In the genomic region with DNA sequence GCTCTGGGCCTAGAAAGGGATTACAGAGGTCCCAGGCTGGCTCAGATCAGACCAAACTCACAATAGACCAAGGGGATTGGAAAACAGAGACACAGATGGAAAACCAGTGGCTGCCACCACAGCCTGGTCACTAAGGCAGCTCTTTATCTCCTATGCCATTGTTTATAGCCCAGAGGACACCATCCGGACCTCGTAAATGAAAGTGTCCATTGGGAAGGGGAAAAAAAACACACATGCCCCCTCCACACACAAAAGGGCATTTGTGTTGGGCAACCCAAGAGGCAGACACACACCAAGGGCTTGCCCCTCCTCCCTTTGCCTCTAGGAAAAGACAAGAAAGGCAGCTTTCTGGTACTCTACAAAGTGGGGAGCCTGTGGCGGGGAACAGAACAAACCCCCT, we compare ENCODE assay signal across 17 cellular contexts.
DNase-seq lines count a peak whose midpoint lies in the region; ATAC-seq lines count a peak whose summit lies in the region.
"Had no signal": no experiment of that assay in that cellular context is flagged by ENCODE, and none has a peak within 500 bp of the region (broad histone marks: within the 10 kb centered on the region; RNA-seq: fewer than 3 reads in every experiment).

No MANE protein-coding gene starts in this region.

- H3K56ac ChIP-seq in mesendoderm (ENCODE audit: low read length), result no peak overlapping the region

- H2BK5ac ChIP-seq in mesenchymal stem cell (ENCODE audit: low read depth, low read length, poor library complexity, severe bottlenecking) (no peak overlapping the region), mesendoderm (ENCODE audit: low read length) (no peak overlapping the region)

- no peak overlapping the region for H3K4me3 ChIP-seq in mesenchymal stem cell (ENCODE audit: insufficient read depth in 1 of 2, low read depth in 1 of 2, low read length in 2 of 2)
- H3K4me3 ChIP-seq in mesendoderm (ENCODE audit: low read length), result no peak overlapping the region
- H3K4me3 ChIP-seq in MG63, result no peak overlapping the region
- H3K4me3 ChIP-seq: A549, cardiac muscle cell, sigmoid colon had no signal

- H3K27ac ChIP-seq in mesenchymal stem cell (ENCODE audit: low read length, poor library complexity, severe bottlenecking), result no peak overlapping the region
- H3K27ac ChIP-seq in substantia nigra (ENCODE audit: low read depth, low read length, poor library complexity, severe bottlenecking), result peak overlapping the region; percentile 83
- no peak overlapping the region for H3K27ac ChIP-seq in mesendoderm (ENCODE audit: low read depth, low read length)
- H3K27ac ChIP-seq: A549, cardiac muscle cell, epithelial cell of prostate, sigmoid colon had no signal

- H3K9me3 Mint-ChIP-seq in activated CD8-positive, alpha-beta memory T cell treated with anti-CD3 and anti-CD28 coated beads, Interleukin-2, amount 10 ng/mL, durations not matched to agents 7 days and 5 days (ENCODE audit: low read depth), result no peaks in the 10 kb centered on the region

- H2BK120ac ChIP-seq in mesenchymal stem cell (ENCODE audit: low read depth, low read length) (no peak overlapping the region), mesendoderm (ENCODE audit: low read depth, low read length) (no peak overlapping the region)

- H2BK15ac ChIP-seq in mesenchymal stem cell (ENCODE audit: low read depth, poor library complexity, severe bottlenecking) (no peak overlapping the region), mesendoderm (replicated peaks; ENCODE audit: low read depth) (no peak overlapping the region)

- no peak overlapping the region for H4K91ac ChIP-seq in mesenchymal stem cell (ENCODE audit: low read length)

- H3K27me3 Mint-ChIP-seq in activated CD8-positive, alpha-beta memory T cell treated with anti-CD3 and anti-CD28 coated beads, Interleukin-2, amount 10 ng/mL, durations not matched to agents 7 days and 5 days, result no peaks in the 10 kb centered on the region
- H3K27me3 Mint-ChIP-seq: activated naive CD8-positive, alpha-beta T cell; naive B cell had no signal

- H3K18ac ChIP-seq in mesenchymal stem cell (ENCODE audit: low read depth in 1 of 2, low read length in 2 of 2) (no peak overlapping the region), mesendoderm (ENCODE audit: low read length) (no peak overlapping the region)

- peaks cover 3% of the 10 kb centered on the region for H3K9me3 ChIP-seq in mesenchymal stem cell (ENCODE audit: control insufficient read depth, low read length)
- H3K9me3 ChIP-seq in MG63, result no peaks in the 10 kb centered on the region
- H3K9me3 ChIP-seq: sigmoid colon had no signal

- H3K4me2 ChIP-seq in mesenchymal stem cell (ENCODE audit: low read length, poor library complexity, severe bottlenecking) (no peak overlapping the region), mesendoderm (ENCODE audit: low read length) (no peak overlapping the region)
- H3K4me2 ChIP-seq: A549 had no signal

- H3K9ac ChIP-seq in mesenchymal stem cell (ENCODE audit: low read length) (no peak overlapping the region), mesendoderm (ENCODE audit: low read length) (no peak overlapping the region)

- WGBS in mesenchymal stem cell, result 80% methylated on average over 3 of the region's 3 CpGs
- no CpG with 5 or more reads among the region's 3 CpGs for WGBS in mesendoderm (ENCODE audit: extremely low coverage, insufficient coverage, low lambda C conversion rate)

- peaks cover 59% of the 10 kb centered on the region for H3K4me1 Mint-ChIP-seq in activated CD8-positive, alpha-beta memory T cell treated with anti-CD3 and anti-CD28 coated beads, Interleukin-2, amount 10 ng/mL, durations not matched to agents 7 days and 5 days

- H3K4me3 Mint-ChIP-seq in activated CD8-positive, alpha-beta memory T cell treated with anti-CD3 and anti-CD28 coated beads, Interleukin-2, amount 10 ng/mL, durations not matched to agents 7 days and 5 days, result no peak overlapping the region
- H3K4me3 Mint-ChIP-seq: activated naive CD8-positive, alpha-beta T cell; naive B cell had no signal

- H3K27me3 ChIP-seq in mesenchymal stem cell (ENCODE audit: control insufficient read depth in 1 of 2, insufficient read depth in 1 of 2, low read length in 2 of 2) (no peaks in the 10 kb centered on the region), mesendoderm (ENCODE audit: insufficient read depth, low read length, poor library complexity) (no peaks in the 10 kb centered on the region), MG63 (peaks cover 5% of the 10 kb centered on the region; the same call in 1 of the 2 replicates)
- H3K27me3 ChIP-seq: cardiac muscle cell, sigmoid colon had no signal

- no peaks in the 10 kb centered on the region for H3K4me1 ChIP-seq in mesenchymal stem cell (ENCODE audit: control insufficient read depth, insufficient read depth, low read depth, low read length)
- H3K4me1 ChIP-seq in mesendoderm (ENCODE audit: control insufficient read depth, low read depth, low read length), result no peaks in the 10 kb centered on the region
- H3K4me1 ChIP-seq: A549 had no signal

- H3K4ac ChIP-seq in mesenchymal stem cell (ENCODE audit: low read depth in 1 of 2, low read length in 2 of 2) (no peak overlapping the region), mesendoderm (ENCODE audit: low read depth, low read length) (no peak overlapping the region)

- no peak overlapping the region for H3K14ac ChIP-seq in mesenchymal stem cell (ENCODE audit: low read length in 2 of 2)

- H2AFZ ChIP-seq in mesenchymal stem cell (ENCODE audit: low read depth, low read length), result no peak overlapping the region

- H2AK5ac ChIP-seq in mesenchymal stem cell (ENCODE audit: low read length, severe bottlenecking) (no peak overlapping the region), mesendoderm (ENCODE audit: low read length) (no peak overlapping the region)

- H3K36me3 ChIP-seq in mesenchymal stem cell (ENCODE audit: control insufficient read depth in 1 of 2, insufficient read depth in 2 of 2, low read depth in 1 of 2, low read length in 2 of 2), result no peaks in the 10 kb centered on the region
- H3K36me3 ChIP-seq in mesendoderm (ENCODE audit: control insufficient read depth, insufficient read depth, low read length), result no peaks in the 10 kb centered on the region
- no peaks in the 10 kb centered on the region for H3K36me3 ChIP-seq in MG63
- H3K36me3 ChIP-seq: cardiac muscle cell, sigmoid colon had no signal

- no peak overlapping the region for H2BK12ac ChIP-seq in mesenchymal stem cell (ENCODE audit: low read length in 2 of 2)

- H3K79me1 ChIP-seq in mesenchymal stem cell (replicated peaks; ENCODE audit: low read length, poor library complexity, severe bottlenecking) (peaks cover 21% of the 10 kb centered on the region), mesendoderm (ENCODE audit: low read length) (no peaks in the 10 kb centered on the region)

- CTCF ChIA-PET in activated CD8-positive, alpha-beta memory T cell treated with anti-CD3 and anti-CD28 coated beads, Interleukin-2, amount 10 ng/mL, durations not matched to agents 7 days and 5 days (lab: Charles Lee), result interaction anchor here (1.0 to 1.1 kb wide), 2 partner anchors 15 to 85 kb away, joined by 3 read pairs; no protein-coding TSS in a partner anchor

- H3K23ac ChIP-seq in mesenchymal stem cell (ENCODE audit: low read length in 2 of 2), result no peak overlapping the region
- no peak overlapping the region for H3K23ac ChIP-seq in mesendoderm (ENCODE audit: low read length)

- ATAC-seq in activated CD8-positive, alpha-beta memory T cell treated with anti-CD3 and anti-CD28 coated beads, Interleukin-2, amount 10 ng/mL, durations not matched to agents 7 days and 5 days, result peak; percentile 35
- ATAC-seq: A549 had no signal

- H3K36me3 Mint-ChIP-seq in activated CD8-positive, alpha-beta memory T cell treated with anti-CD3 and anti-CD28 coated beads, Interleukin-2, amount 10 ng/mL, durations not matched to agents 7 days and 5 days, result peaks cover 45% of the 10 kb centered on the region
- H3K36me3 Mint-ChIP-seq: naive B cell had no signal

- no peaks in the 10 kb centered on the region for H3K79me2 ChIP-seq in mesendoderm (ENCODE audit: control insufficient read depth, insufficient read depth, low read length)

- H3K27ac Mint-ChIP-seq in activated CD8-positive, alpha-beta memory T cell treated with anti-CD3 and anti-CD28 coated beads, Interleukin-2, amount 10 ng/mL, durations not matched to agents 7 days and 5 days, result peak overlapping the region; percentile 79
- H3K27ac Mint-ChIP-seq: activated naive CD8-positive, alpha-beta T cell had no signal

- no peak overlapping the region for H4K5ac ChIP-seq in mesendoderm (ENCODE audit: low read length)

- DNase-seq in activated CD8-positive, alpha-beta memory T cell treated with anti-CD3 and anti-CD28 coated beads, Interleukin-2, amount 10 ng/mL, durations not matched to agents 7 days and 5 days, result no peak
- DNase-seq in activated CD8-positive, alpha-beta memory T cell treated with anti-CD3 and anti-CD28 coated beads, Interleukin-2, amount 50 U/mL, for 4 hours, result no peak
- peak in 44 of 56 donors; percentile 23 to 88 (median 64) for DNase-seq in amygdala (lab: John Stamatoyannopoulos, UW)
- DNase-seq in mesenchymal stem cell, result no peak
- DNase-seq in substantia nigra (lab: John Stamatoyannopoulos, UW), result peak in 41 of 49 donors; percentile 30 to 89 (median 65)
- no peak for DNase-seq in mesendoderm
- no peak for DNase-seq in effector CD8-positive, alpha-beta T cell (lab: John Stamatoyannopoulos, UW)
- DNase-seq in MG63, result no peak
- DNase-seq: glutamatergic neuron; naive B cell; Right ventricle myocardium superior; sigmoid colon; stimulated activated CD4-positive, alpha-beta T cell treated with anti-CD3 and anti-CD28 coated beads, Interleukin-4, amount 100 ng/mL, for 4 hours had no signal

- H4K8ac ChIP-seq in mesenchymal stem cell (ENCODE audit: low read length), result peak overlapping the region; percentile 61
- no peak overlapping the region for H4K8ac ChIP-seq in mesendoderm (ENCODE audit: low read depth, low read length)

Comparison
In these comparisons a context has a peak if more than half of its experiments do, and no peak if none do; other contexts are left out.
1. DNase-seq: peak in amygdala (44 of 56) and substantia nigra (41 of 49); none in activated CD8-positive, alpha-beta memory T cell treated with anti-CD3 and anti-CD28 coated beads, Interleukin-2, amount 10 ng/mL, durations not matched to agents 7 days and 5 days (single experiment), activated CD8-positive, alpha-beta memory T cell treated with anti-CD3 and anti-CD28 coated beads, Interleukin-2, amount 50 U/mL, for 4 hours (single experiment), mesenchymal stem cell (single experiment), mesendoderm (single experiment), effector CD8-positive, alpha-beta T cell (single experiment) and MG63 (single experiment).